8 cellular contexts compared by ENCODE assay signal in the genomic region with DNA sequence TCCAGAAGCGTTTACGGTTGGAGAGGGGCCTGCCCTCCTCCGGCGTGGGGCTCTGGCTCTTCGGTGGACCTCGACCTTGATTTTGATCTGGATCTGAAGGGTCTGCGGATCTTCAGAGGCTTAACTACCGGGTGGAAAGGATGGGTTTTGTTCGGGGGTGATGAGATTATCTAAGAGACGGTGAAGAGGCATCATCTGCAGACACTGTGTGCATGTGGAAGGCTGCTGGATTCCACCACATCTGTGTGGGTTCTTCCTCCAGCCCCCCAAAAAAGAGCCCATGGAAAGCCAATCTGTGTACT. TPM values are rescaled to one million over a fixed set of nuclear protein-coding genes. Genes with fewer than 3 reads are reported as not detected.
DNase-seq lines count a peak whose midpoint lies in the region; ATAC-seq, FAIRE-seq and TF ChIP-seq lines count a peak whose summit lies in the region.

No MANE protein-coding gene starts in this region.

- TF ChIP-seq CTCF in CD14-positive monocyte (IDR thresholded peaks at IDR 0.05): no peak
- no peak for TF ChIP-seq CTCF in endodermal cell (conservative IDR thresholded peaks at IDR 0.05)

- peaks cover 32% of the 10 kb centered on the region for H3K36me3 ChIP-seq in NT2/D1 (ENCODE audit: insufficient read depth, insufficient read length, low read length)
- peaks cover 31% of the 10 kb centered on the region for H3K36me3 ChIP-seq in endodermal cell (ENCODE audit: control insufficient read depth, insufficient read depth, low read length)
- peaks cover 33% of the 10 kb centered on the region for H3K36me3 ChIP-seq in neuron (ENCODE audit: insufficient read depth, low read length)

- H3K27me3 ChIP-seq in NT2/D1 (ENCODE audit: insufficient read depth, insufficient read length) (no peaks in the 10 kb centered on the region), endodermal cell (ENCODE audit: control insufficient read depth, insufficient read depth, low read length, poor library complexity, severe bottlenecking) (peaks cover 20% of the 10 kb centered on the region), neuron (ENCODE audit: insufficient read depth, low read length) (no peaks in the 10 kb centered on the region)

- H3K4me1 ChIP-seq in NT2/D1 (ENCODE audit: insufficient read depth, insufficient read length) (peaks cover 1% of the 10 kb centered on the region), endodermal cell (ENCODE audit: control insufficient read depth, insufficient read depth, low read length) (peaks cover 12% of the 10 kb centered on the region), neuron (ENCODE audit: insufficient read depth, low read length) (peaks cover 13% of the 10 kb centered on the region)

- peaks cover 3 to 5% of the 10 kb centered on the region in 2 donors for H3K36me3 Mint-ChIP-seq in CD14-positive monocyte
- peaks cover 26% of the 10 kb centered on the region for H3K36me3 Mint-ChIP-seq in endodermal cell (ENCODE audit: low read depth)

- H3K4me3 ChIP-seq in NT2/D1 (ENCODE audit: insufficient read length, low read depth) (peak overlapping the region; percentile 71), endodermal cell (ENCODE audit: low read length) (peak overlapping the region; percentile 84), neuron (ENCODE audit: low read length) (peak overlapping the region; percentile 66)

- H3K4me3 Mint-ChIP-seq in CD14-positive monocyte: peak overlapping the region; percentile 74 to 82
- peak overlapping the region; percentile 74 for H3K4me3 Mint-ChIP-seq in endodermal cell

- H3K27ac Mint-ChIP-seq in CD14-positive monocyte (no peak overlapping the region), endodermal cell (peak overlapping the region; percentile 65)

- no peak for ATAC-seq in HG03095 (IDR thresholded peaks at IDR 0.05; ENCODE audit: unreplicated experiment)

- H2AFZ ChIP-seq in neuron (ENCODE audit: low read depth, low read length): peak overlapping the region; percentile 93

- H3K27ac ChIP-seq in endodermal cell (ENCODE audit: low read depth, low read length): no peak overlapping the region

- 15 to 16% methylated on average over 7 to 10 of the region's 10 CpGs for WGBS in endodermal cell (ENCODE audit: insufficient coverage in 1 of 2, insufficient read length in 1 of 2), 2 experiments

- no peaks in the 10 kb centered on the region for H3K9me3 ChIP-seq in NT2/D1 (ENCODE audit: insufficient read depth, low read length)
- no peaks in the 10 kb centered on the region for H3K9me3 ChIP-seq in endodermal cell (ENCODE audit: control insufficient read depth, low read length)
- H3K9me3 ChIP-seq in neuron (ENCODE audit: low read length): no peaks in the 10 kb centered on the region

- intact Hi-C loops in CD14-positive monocyte (cut with micrococcal nuclease): no loop called here

- no peak for FAIRE-seq in H54 (lab: Jason Lieb, UNC)

- peak overlapping the region; percentile 85 for H3K9ac ChIP-seq in NT2/D1 (ENCODE audit: insufficient read length, low read depth)
- H3K9ac ChIP-seq in endodermal cell (ENCODE audit: extremely low read depth, low read length, poor library complexity, severe bottlenecking): peak overlapping the region; percentile 55

- DNase-seq in CD14-positive monocyte (ENCODE audit: low spot score) (no peak), NT2/D1 (ENCODE audit: low read depth, low spot score) (no peak), endodermal cell (no peak), H54 (ENCODE audit: insufficient read length, low spot score) (no peak), HCEC 1CT (no peak), SKM-1 (lab: John Stamatoyannopoulos, UW; ENCODE audit: unreplicated experiment) (no peak)

- TF ChIP-seq POLR2A in H54 (IDR thresholded peaks at IDR 0.05; ENCODE audit: low read depth, low read length): no peak

- peaks cover 22 to 32% (median 27%) of the 10 kb centered on the region in 3 donors for H3K27me3 Mint-ChIP-seq in CD14-positive monocyte (ENCODE audit: low read depth in 3 of 3)
- H3K27me3 Mint-ChIP-seq in endodermal cell (ENCODE audit: insufficient read depth): peaks cover 27% of the 10 kb centered on the region

- H3K9me3 Mint-ChIP-seq in CD14-positive monocyte: peaks cover 0 to 8% (median 0%) of the 10 kb centered on the region in 7 donors
- no peaks in the 10 kb centered on the region for H3K9me3 Mint-ChIP-seq in endodermal cell

- H3K4me1 Mint-ChIP-seq in CD14-positive monocyte: peaks cover 15% of the 10 kb centered on the region
- H3K4me1 Mint-ChIP-seq in endodermal cell: peaks cover 31% of the 10 kb centered on the region

RNA-seq across cellular contexts. Expression of gene LGALSL, which starts 1.0 kb away (rescaled TPM):
- polyA plus RNA-seq in CD14-positive monocyte: under 1 TPM; 0.22 to 0.30 TPM
- total RNA-seq in endodermal cell: 10 to 100 TPM; 22.5 to 41.7 TPM
- 23.1 TPM for polyA plus RNA-seq in endodermal cell (2013, experiment 1 of 2)
- polyA plus RNA-seq in endodermal cell (2013, experiment 2 of 2): 23.8 TPM
